2 cellular contexts compared by ENCODE assay signal in genomic region chr14:91200802-91201201, GRCh38. TPM values are rescaled to one million over a fixed set of nuclear protein-coding genes. Genes with fewer than 3 reads are reported as not detected.
"Had no signal": no experiment of that assay in that cellular context is flagged by ENCODE, and none has a peak within 500 bp of the region (broad histone marks: within the 10 kb centered on the region; RNA-seq: fewer than 3 reads in every experiment).

No MANE protein-coding gene starts in this region.

RNA-seq across cellular contexts. Expression of gene GPR68, which starts 43.7 kb away (rescaled TPM):
- total RNA-seq: NCI-H460, SJSA1 had no signal
